In the genomic region with DNA sequence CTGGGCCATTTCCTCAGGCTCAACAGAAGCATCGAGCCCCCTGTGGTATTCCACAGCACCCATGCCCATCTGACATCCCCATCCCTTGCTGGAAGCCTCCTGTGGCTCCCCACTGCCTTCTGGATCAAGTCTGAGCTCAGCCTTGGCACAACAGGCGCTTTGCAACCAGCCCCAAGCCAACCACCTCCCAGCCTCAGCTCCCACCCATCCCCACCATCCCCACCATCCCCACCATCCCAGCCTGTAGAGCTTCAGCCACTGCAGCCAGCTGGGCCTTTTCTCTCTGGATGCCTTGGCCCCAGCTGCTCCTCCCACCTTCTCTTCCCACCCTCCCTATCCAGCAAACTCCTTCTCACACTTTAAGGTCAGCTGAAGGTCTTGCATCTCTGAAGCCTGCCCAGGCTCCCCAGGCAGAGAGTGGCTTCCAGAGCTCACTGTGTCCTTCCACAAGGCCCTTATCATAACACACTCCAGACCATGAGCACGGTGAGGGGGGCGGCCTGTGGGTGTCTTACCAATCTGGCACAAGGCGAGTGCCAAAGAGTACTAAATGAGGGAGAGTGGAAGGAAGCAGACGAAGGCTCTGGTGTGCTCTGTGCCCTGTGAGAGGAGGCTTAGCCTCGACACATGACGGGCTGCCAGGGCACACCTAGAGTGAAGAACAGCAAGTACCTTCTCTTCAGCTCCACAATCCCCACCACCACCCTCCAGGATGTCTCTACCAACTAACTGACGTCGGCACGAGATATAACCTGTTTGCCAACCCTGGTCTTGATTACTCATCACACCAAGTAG, we compare ENCODE assay signal across 21 cellular contexts. TPM values are rescaled to one million over a fixed set of nuclear protein-coding genes. Genes with fewer than 3 reads are reported as not detected.
A peak's percentile ranks its signal among the peaks of the same experiment; 100 is the strongest.
DNase-seq lines count a peak whose midpoint lies in the region; ATAC-seq and TF ChIP-seq lines count a peak whose summit lies in the region.
"Had no signal": no experiment of that assay in that cellular context is flagged by ENCODE, and none has a peak within 500 bp of the region (broad histone marks: within the 10 kb centered on the region; RNA-seq: fewer than 3 reads in every experiment).

No MANE protein-coding gene starts in this region.

- intact Hi-C loops in sciatic nerve (cut with DNase I), result no loop called here

- peaks cover 10% of the 10 kb centered on the region; the same call in 2 of the 3 replicates for H3K36me3 Mint-ChIP-seq in GM23338 (ENCODE audit: low read depth)
- peaks cover 19% of the 10 kb centered on the region for H3K36me3 Mint-ChIP-seq in central memory CD8-positive, alpha-beta T cell (ENCODE audit: insufficient read depth)

- H3K36me3 ChIP-seq in GM23338 (ENCODE audit: insufficient read depth), result no peaks in the 10 kb centered on the region
- peaks cover 43% of the 10 kb centered on the region for H3K36me3 ChIP-seq in right atrium auricular region
- H3K36me3 ChIP-seq: neural progenitor cell had no signal

- no peak for ATAC-seq in GM23338
- ATAC-seq in central memory CD8-positive, alpha-beta T cell (replicated peaks; ENCODE audit: extremely low read depth, poor library complexity, severe bottlenecking), result no peak
- ATAC-seq in sciatic nerve, result peak; percentile 40
- no peak for ATAC-seq in HG03097 (IDR thresholded peaks at IDR 0.05; ENCODE audit: low FRiP score, unreplicated experiment)
- ATAC-seq: mucosa of descending colon had no signal

- no peak for DNase-seq in GM23338 (ENCODE audit: low spot score)
- no peak for DNase-seq in central memory CD8-positive, alpha-beta T cell (ENCODE audit: low spot score in 2 of 2)
- no peak for DNase-seq in right atrium auricular region (ENCODE audit: low spot score)
- DNase-seq in sciatic nerve (ENCODE audit: low spot score), result no peak
- DNase-seq in hepatic stellate cell (ENCODE audit: low spot score), result no peak
- DNase-seq in central memory CD4-positive, alpha-beta T cell, result no peak
- DNase-seq: CD4-positive, CD25-positive, alpha-beta regulatory T cell; DMS153; foreskin melanocyte; GDM1; HFFc6; kidney glomerular epithelial cell; mucosa of descending colon; NCI-H1436; NCI-H2171 treated with DMSO at 0.1 percent for 48 hours; NCI-H526; RPMI8226; T1000 had no signal

- TF ChIP-seq CTCF in GM23338 (conservative IDR thresholded peaks at IDR 0.05; ENCODE audit: low read depth in 2 of 2) (no peak), right atrium auricular region (IDR thresholded peaks at IDR 0.05) (no peak)

- H3K4me3 ChIP-seq in GM23338 (no peak overlapping the region), right atrium auricular region (no peak overlapping the region)
- H3K4me3 ChIP-seq: mucosa of descending colon, neural progenitor cell had no signal

- H3K4me1 ChIP-seq in GM23338 (ENCODE audit: insufficient read depth), result no peaks in the 10 kb centered on the region
- peaks cover 0 to 31% of the 10 kb centered on the region in 2 donors for H3K4me1 ChIP-seq in right atrium auricular region
- H3K4me1 ChIP-seq: neural progenitor cell had no signal

- no peak overlapping the region for H3K4me2 ChIP-seq in GM23338
- H3K4me2 ChIP-seq: neural progenitor cell had no signal

- H4K20me1 ChIP-seq in GM23338 (replicated peaks; ENCODE audit: insufficient read depth), result no peaks in the 10 kb centered on the region

- H3K27me3 Mint-ChIP-seq in GM23338 (ENCODE audit: insufficient read depth, low read depth, poor library complexity), result peaks cover 9% of the 10 kb centered on the region
- no peaks in the 10 kb centered on the region for H3K27me3 Mint-ChIP-seq in central memory CD8-positive, alpha-beta T cell
- H3K27me3 Mint-ChIP-seq: CD4-positive, CD25-positive, alpha-beta regulatory T cell had no signal

- H2AFZ ChIP-seq in GM23338, result no peak overlapping the region
- H2AFZ ChIP-seq: neural progenitor cell had no signal

- H3K27me3 ChIP-seq in GM23338 (ENCODE audit: insufficient read depth) (no peaks in the 10 kb centered on the region), right atrium auricular region (no peaks in the 10 kb centered on the region)
- H3K27me3 ChIP-seq: neural progenitor cell had no signal

- no peaks in the 10 kb centered on the region for H3K9me3 ChIP-seq in right atrium auricular region
- H3K9me3 ChIP-seq: mucosa of descending colon had no signal

- no peaks in the 10 kb centered on the region for H3K79me2 ChIP-seq in GM23338 (replicated peaks; ENCODE audit: insufficient read depth)

- no peak overlapping the region for H3K4me3 Mint-ChIP-seq in GM23338
- no peak overlapping the region for H3K4me3 Mint-ChIP-seq in central memory CD8-positive, alpha-beta T cell
- H3K4me3 Mint-ChIP-seq: CD4-positive, CD25-positive, alpha-beta regulatory T cell; HFFc6; neural progenitor cell had no signal

- H3K27ac ChIP-seq in GM23338 (ENCODE audit: low read depth) (no peak overlapping the region), right atrium auricular region (peak overlapping the region; percentile 79 to 80)
- H3K27ac ChIP-seq: HL-60, neural progenitor cell had no signal

- peaks cover 4% of the 10 kb centered on the region; the same call in 1 of the 3 replicates for H3K4me1 Mint-ChIP-seq in GM23338
- no peaks in the 10 kb centered on the region for H3K4me1 Mint-ChIP-seq in central memory CD8-positive, alpha-beta T cell
- H3K4me1 Mint-ChIP-seq: neural progenitor cell had no signal

- no peaks in the 10 kb centered on the region for H3K9me3 Mint-ChIP-seq in GM23338
- no peaks in the 10 kb centered on the region for H3K9me3 Mint-ChIP-seq in central memory CD8-positive, alpha-beta T cell
- H3K9me3 Mint-ChIP-seq: CD4-positive, CD25-positive, alpha-beta regulatory T cell; HFFc6; neural progenitor cell had no signal

- H3K9me2 ChIP-seq in GM23338 (ENCODE audit: insufficient read depth), result no peaks in the 10 kb centered on the region

- H3F3A ChIP-seq in GM23338 (replicated peaks; ENCODE audit: low read depth), result no peaks in the 10 kb centered on the region

- 0 out of 2 replicates have a peak overlapping the region, but pooled peaks have one; percentile 38 for H3K27ac Mint-ChIP-seq in GM23338
- H3K27ac Mint-ChIP-seq in central memory CD8-positive, alpha-beta T cell (ENCODE audit: low read depth), result peak overlapping the region; percentile 19
- H3K27ac Mint-ChIP-seq: CD4-positive, CD25-positive, alpha-beta regulatory T cell; HFFc6; neural progenitor cell had no signal

TF ChIP-seq in GM23338, 12 proteins besides CTCF, POLR2A, EP300 and RAD21 (continues in another document):
- no peak for TF ChIP-seq ZNF331 (CRISPR knock-in tag; IDR thresholded peaks at IDR 0.05; ENCODE audit: low read depth)
- no peak for TF ChIP-seq ZNF114 (CRISPR knock-in tag; IDR thresholded peaks at IDR 0.05)
- no peak for TF ChIP-seq STAT1 (IDR thresholded peaks at IDR 0.05; ENCODE audit: unreplicated experiment)
- TF ChIP-seq JUNB (IDR thresholded peaks at IDR 0.05; ENCODE audit: unreplicated experiment), result no peak
- no peak for TF ChIP-seq NANOG (IDR thresholded peaks at IDR 0.05; ENCODE audit: borderline replicate concordance)
- no peak for TF ChIP-seq EZH2 (IDR thresholded peaks at IDR 0.05; ENCODE audit: low read depth, unreplicated experiment)

RNA-seq across cellular contexts. Expression of gene HIGD2A, which starts 6.5 kb away (rescaled TPM):
- total RNA-seq in GM23338 (2014; rRNA removed; shearing (Covaris generic)), result 50.1 and 67.7 TPM in 2 replicates
- 194 and 206 TPM in 2 replicates for polyA plus RNA-seq in GM23338 (2016; fragmentation: Nextera tagmentation; extraction: Ambion mirVana)
- total RNA-seq in right atrium auricular region (100 to 1,000 TPM; 231 to 249 TPM), sciatic nerve (58.8 TPM)

RNA-seq across cellular contexts. Expression of gene NOP16, which starts 6.7 kb away (rescaled TPM):
- total RNA-seq in GM23338 (2014; rRNA removed; shearing (Covaris generic)), result 43.4 and 44.3 TPM in 2 replicates
- 181 and 193 TPM in 2 replicates for polyA plus RNA-seq in GM23338 (2016; fragmentation: Nextera tagmentation; extraction: Ambion mirVana)
- total RNA-seq in right atrium auricular region (10 to 100 TPM; 11.8 to 16.0 TPM), sciatic nerve (9.3 TPM)

RNA-seq across cellular contexts. Expression of gene CLTB, which starts 21.3 kb away (rescaled TPM):
- total RNA-seq in GM23338 (2014; rRNA removed; shearing (Covaris generic)), result 34.0 and 41.4 TPM in 2 replicates
- 26.8 and 30.1 TPM in 2 replicates for polyA plus RNA-seq in GM23338 (2016; fragmentation: Nextera tagmentation; extraction: Ambion mirVana)
- total RNA-seq in right atrium auricular region (100 to 1,000 TPM; 241 to 341 TPM), sciatic nerve (122 TPM)

RNA-seq across cellular contexts. Expression of gene ARL10, which starts 29.8 kb away (rescaled TPM):
- 6.7 and 7.9 TPM in 2 replicates for total RNA-seq in GM23338 (2014; rRNA removed; shearing (Covaris generic))
- 2.0 and 2.5 TPM in 2 replicates for polyA plus RNA-seq in GM23338 (2016; fragmentation: Nextera tagmentation; extraction: Ambion mirVana)
- total RNA-seq in right atrium auricular region (1 to 10 TPM; 4.0 to 5.8 TPM), sciatic nerve (29.2 TPM)

RNA-seq across cellular contexts. Expression of gene KIAA1191, which starts 33.5 kb away (rescaled TPM):
- total RNA-seq in GM23338 (2014; rRNA removed; shearing (Covaris generic)), result 87.2 and 87.4 TPM in 2 replicates
- polyA plus RNA-seq in GM23338 (2016; fragmentation: Nextera tagmentation; extraction: Ambion mirVana), result 52.3 and 53.7 TPM in 2 replicates
- total RNA-seq in right atrium auricular region (100 to 1,000 TPM; 118 to 141 TPM), sciatic nerve (87.8 TPM)
